In genomic region chr3:10379161-10379560, GRCh38 we compare ENCODE assay signal across 21 cellular contexts. TPM values are rescaled to one million over a fixed set of nuclear protein-coding genes. Genes with fewer than 3 reads are reported as not detected.
A peak's percentile ranks its signal among the peaks of the same experiment; 100 is the strongest.
DNase-seq lines count a peak whose midpoint lies in the region; FAIRE-seq and TF ChIP-seq lines count a peak whose summit lies in the region.
"Had no signal": no experiment of that assay in that cellular context is flagged by ENCODE, and none has a peak within 500 bp of the region (broad histone marks: within the 10 kb centered on the region; RNA-seq: fewer than 3 reads in every experiment).

No MANE protein-coding gene starts in this region.

- H3K9ac ChIP-seq in neuronal stem cell (ENCODE audit: low read depth, low read length, poor library complexity), result no peak overlapping the region

- no peak overlapping the region for H2BK120ac ChIP-seq in neuronal stem cell (ENCODE audit: low read depth, low read length)

- H4K91ac ChIP-seq in neuronal stem cell (ENCODE audit: low read depth, low read length, poor library complexity), result no peak overlapping the region

- H3K27me3 Mint-ChIP-seq in brain, result peaks cover 3% of the 10 kb centered on the region

- no peak for DNase-seq in HTR-8/SVneo (ENCODE audit: insufficient read length, low spot score)
- DNase-seq in neuronal stem cell (ENCODE audit: low spot score), result no peak
- DNase-seq in urothelium cell line (ENCODE audit: low spot score), result no peak
- DNase-seq in NCI-H1105 (lab: John Stamatoyannopoulos, UW), result no peak
- DNase-seq in iPS-NIHi11 (ENCODE audit: low spot score), result no peak
- no peak for DNase-seq in RKO (ENCODE audit: low spot score)
- DNase-seq: AML-193; Caco-2; CD8-positive, alpha-beta T cell; HCEC 1CT; KG1; MG63; NCI-H2029; NCI-H446; NCI-H524 treated with DMSO at 0.1 percent for 48 hours; NCI-H774 had no signal

- no peak overlapping the region for H3K23ac ChIP-seq in neuronal stem cell (ENCODE audit: low read depth, low read length, poor library complexity)

- H3K27ac ChIP-seq in neuronal stem cell (replicated peaks; ENCODE audit: low read length), result no peak overlapping the region
- H3K27ac ChIP-seq: A549, C4-2B had no signal

- no peak overlapping the region for H2AFZ ChIP-seq in neuronal stem cell (ENCODE audit: low read length)

- FAIRE-seq in HTR-8/SVneo (lab: Jason Lieb, UNC), result peak; percentile 54
- peak; percentile 63 for FAIRE-seq in urothelium cell line (lab: Jason Lieb, UNC)
- FAIRE-seq: A549, G401.6, H1 had no signal

- H3K4me2 ChIP-seq in neuronal stem cell (ENCODE audit: insufficient read depth, low read length, poor library complexity, severe bottlenecking), result no peak overlapping the region
- H3K4me2 ChIP-seq: A549 had no signal

- no peaks in the 10 kb centered on the region for H3K79me1 ChIP-seq in neuronal stem cell (ENCODE audit: low read depth, low read length)

- H2BK12ac ChIP-seq in neuronal stem cell (ENCODE audit: low read length), result no peak overlapping the region

- peak overlapping the region; percentile 62 for H2AK5ac ChIP-seq in neuronal stem cell (ENCODE audit: low read depth, low read length)

- peaks cover 35% of the 10 kb centered on the region for H3K4me1 Mint-ChIP-seq in brain

- no CpG with 5 or more reads among the region's 15 CpGs for WGBS in neuronal stem cell (ENCODE audit: extremely low coverage in 2 of 2, insufficient read length in 2 of 2, insufficient replicate concordance in 1 of 2), 2 donors

- no peak overlapping the region for H2BK15ac ChIP-seq in neuronal stem cell (ENCODE audit: low read length)

- H3K27me3 ChIP-seq in neuronal stem cell (ENCODE audit: control insufficient read depth in 3 of 3, insufficient read depth in 3 of 3, low read depth in 1 of 3, low read length in 3 of 3), result peaks cover 0 to 32% (median 0%) of the 10 kb centered on the region in 3 experiments
- H3K27me3 ChIP-seq: MG63 had no signal

- no peak for TF ChIP-seq CTCF in brain (conservative IDR thresholded peaks at IDR 0.05)

- H3K4me3 ChIP-seq in neuronal stem cell (ENCODE audit: low read length in 2 of 2), result no peak overlapping the region
- H3K4me3 ChIP-seq: A549, MG63 had no signal

- no peaks in the 10 kb centered on the region for H3K36me3 ChIP-seq in neuronal stem cell (replicated peaks in 1 of 2; ENCODE audit: control insufficient read depth in 2 of 2, insufficient read depth in 2 of 2, low read length in 2 of 2)
- H3K36me3 ChIP-seq: MG63 had no signal

- H2BK5ac ChIP-seq in neuronal stem cell (ENCODE audit: low read length), result no peak overlapping the region

- H3K9me3 ChIP-seq in neuronal stem cell (replicated peaks in 1 of 2; ENCODE audit: control insufficient read depth in 2 of 2, insufficient read depth in 1 of 2, low read depth in 1 of 2, low read length in 2 of 2), result no peaks in the 10 kb centered on the region
- H3K9me3 ChIP-seq: A549, Caco-2, MG63 had no signal

- H3K14ac ChIP-seq in neuronal stem cell (ENCODE audit: low read length), result no peak overlapping the region

- H3K4ac ChIP-seq in neuronal stem cell (ENCODE audit: low read length), result no peak overlapping the region

- no peak overlapping the region for H4K8ac ChIP-seq in neuronal stem cell (ENCODE audit: low read depth, low read length)

- no peaks in the 10 kb centered on the region for H3K36me3 Mint-ChIP-seq in brain
- H3K36me3 Mint-ChIP-seq: CD8-positive, alpha-beta T cell had no signal

- no peak overlapping the region for H3K4me3 Mint-ChIP-seq in brain
- H3K4me3 Mint-ChIP-seq: CD8-positive, alpha-beta T cell had no signal

- H3K9me3 Mint-ChIP-seq in brain, result peaks cover 0 to 3% (median 0%) of the 10 kb centered on the region in 5 experiments
- H3K9me3 Mint-ChIP-seq: CD8-positive, alpha-beta T cell had no signal

- H3K27ac Mint-ChIP-seq in brain, result peak overlapping the region in 4 of 5 experiments; percentile 51 to 84 (median 80)
- H3K27ac Mint-ChIP-seq: CD8-positive, alpha-beta T cell had no signal

- H3K18ac ChIP-seq in neuronal stem cell (ENCODE audit: low read length), result no peak overlapping the region

- H3K4me1 ChIP-seq in neuronal stem cell (ENCODE audit: control insufficient read depth in 2 of 2, insufficient read depth in 1 of 2, low read depth in 1 of 2, low read length in 2 of 2), result no peaks in the 10 kb centered on the region
- H3K4me1 ChIP-seq: A549, Caco-2 had no signal

RNA-seq across cellular contexts. Expression of gene SEC13, which starts 58.2 kb away (rescaled TPM):
- 107 TPM for polyA plus RNA-seq in brain (ENCODE audit: insufficient read depth, low read depth, low replicate concordance)
- 103 TPM for polyA plus RNA-seq in neuronal stem cell (2013, experiment 1 of 2)
- 99.6 TPM for polyA plus RNA-seq in neuronal stem cell (2013, experiment 2 of 2)
